In genomic region chr22:38202437-38203089, GRCh38 we compare ENCODE assay signal across 1 cellular context.
TF ChIP-seq lines count a peak whose summit lies in the region.

No MANE protein-coding gene starts in this region.

TF ChIP-seq in HepG2, 621 proteins besides CTCF, POLR2A, EP300 and RAD21 (continued from another document and continues in another):
- TF ChIP-seq AFF4 (CRISPR knock-in tag; IDR thresholded peaks at IDR 0.05) (no peak), ZNF616 (CRISPR knock-in tag; IDR thresholded peaks at IDR 0.05; ENCODE audit: low read depth) (peak; percentile 21; the same call in 1 of the 2 replicates), ZNF282 (IDR thresholded peaks at IDR 0.05; ENCODE audit: partially characterized antibody) (no peak), ELF3 (CRISPR knock-in tag; IDR thresholded peaks at IDR 0.05) (no peak), SETDB1 (CRISPR knock-in tag; IDR thresholded peaks at IDR 0.05; ENCODE audit: borderline replicate concordance) (no peak), SNAI1 (CRISPR knock-in tag; IDR thresholded peaks at IDR 0.05; ENCODE audit: borderline replicate concordance) (0 out of 2 replicates have a peak, but pooled peaks have one; percentile 58), ZNF546 (CRISPR knock-in tag; conservative IDR thresholded peaks at IDR 0.05) (no peak; the same call in 1 of the 2 replicates), ZBTB39 (CRISPR knock-in tag; IDR thresholded peaks at IDR 0.05) (0 out of 2 replicates have a peak, but pooled peaks have one; percentile 35), ZNF772 (CRISPR knock-in tag; IDR thresholded peaks at IDR 0.05) (0 out of 2 replicates have a peak, but pooled peaks have one; percentile 14), HMGXB4 (CRISPR knock-in tag; IDR thresholded peaks at IDR 0.05; ENCODE audit: borderline replicate concordance in 1 of 2, low read depth in 1 of 2) (peak; percentile 67 to 83; a peak in 3 of 4 replicates), ZNF317 (CRISPR knock-in tag; IDR thresholded peaks at IDR 0.05) (peak; percentile 18; the same call in 1 of the 2 replicates), RARG (CRISPR knock-in tag; IDR thresholded peaks at IDR 0.05; ENCODE audit: low read depth) (no peak), SP140L (CRISPR knock-in tag; IDR thresholded peaks at IDR 0.05; ENCODE audit: borderline replicate concordance) (no peak), MTF2 (CRISPR knock-in tag; IDR thresholded peaks at IDR 0.05; ENCODE audit: borderline replicate concordance) (0 out of 2 replicates have a peak, but pooled peaks have one; percentile 41), SKIL (CRISPR knock-in tag; IDR thresholded peaks at IDR 0.05; ENCODE audit: borderline replicate concordance) (no peak; the same call in 1 of the 2 replicates), ZNF333 (CRISPR knock-in tag; IDR thresholded peaks at IDR 0.05; ENCODE audit: borderline replicate concordance) (peak; percentile 74; the same call in 1 of the 2 replicates), ZNF207 (IDR thresholded peaks at IDR 0.05; ENCODE audit: borderline replicate concordance) (no peak), MYC (CRISPR knock-in tag; IDR thresholded peaks at IDR 0.05; ENCODE audit: borderline replicate concordance) (peak; percentile 74; the same call in 1 of the 2 replicates), TOPORS (CRISPR knock-in tag; IDR thresholded peaks at IDR 0.05) (no peak), SOX13 (IDR thresholded peaks at IDR 0.05) (no peak), SOX13 (CRISPR knock-in tag; conservative IDR thresholded peaks at IDR 0.05 in 1 of 2, IDR thresholded peaks at IDR 0.05 in 1 of 2) (peak in 1 of 2 experiments; percentile 3; a peak in 1 of 4 replicates), SYNCRIP (IDR thresholded peaks at IDR 0.05; ENCODE audit: insufficient read depth, low read depth, low read length) (no peak), FOXP1 (IDR thresholded peaks at IDR 0.05) (no peak), FOXP1 (CRISPR knock-in tag; IDR thresholded peaks at IDR 0.05) (peak; percentile 43; the same call in 1 of the 2 replicates), ASH2L (IDR thresholded peaks at IDR 0.05; ENCODE audit: insufficient read length, low read depth, low read length) (peak; percentile 15), ESRRA (CRISPR knock-in tag; IDR thresholded peaks at IDR 0.05; ENCODE audit: low read depth) (0 out of 2 replicates have a peak, but pooled peaks have one; percentile 32), ZNF790 (CRISPR knock-in tag; IDR thresholded peaks at IDR 0.05; ENCODE audit: borderline replicate concordance) (no peak), ZMAT3 (CRISPR knock-in tag; conservative IDR thresholded peaks at IDR 0.05) (peak; percentile 84), DR1 (CRISPR knock-in tag; IDR thresholded peaks at IDR 0.05) (no peak), HNF1B (CRISPR knock-in tag; IDR thresholded peaks at IDR 0.05) (0 out of 2 replicates have a peak, but pooled peaks have one; percentile 26), SMAD9 (CRISPR knock-in tag; IDR thresholded peaks at IDR 0.05) (no peak), RFX1 (IDR thresholded peaks at IDR 0.05) (no peak), ZSCAN21 (CRISPR knock-in tag; IDR thresholded peaks at IDR 0.05; ENCODE audit: borderline replicate concordance) (peak; percentile 47; the same call in 1 of the 2 replicates), EHMT2 (IDR thresholded peaks at IDR 0.05; ENCODE audit: borderline replicate concordance, low read depth, low read length) (no peak), KAT2B (IDR thresholded peaks at IDR 0.05; ENCODE audit: borderline replicate concordance, low read depth, low read length) (no peak), ZNF7 (CRISPR knock-in tag; IDR thresholded peaks at IDR 0.05) (no peak), RNF219 (CRISPR knock-in tag; IDR thresholded peaks at IDR 0.05) (no peak), LCORL (IDR thresholded peaks at IDR 0.05) (no peak), LCORL (CRISPR knock-in tag; IDR thresholded peaks at IDR 0.05) (peak; percentile 45), KDM5B (CRISPR knock-in tag; IDR thresholded peaks at IDR 0.05; ENCODE audit: borderline replicate concordance) (peak; percentile 51), ATF4 (CRISPR knock-in tag; IDR thresholded peaks at IDR 0.05) (0 out of 4 replicates have a peak, but pooled peaks of 1 of the 2 experiments have one; percentile 22), LBX2 (CRISPR knock-in tag; IDR thresholded peaks at IDR 0.05; ENCODE audit: borderline replicate concordance) (no peak), TARDBP (CRISPR knock-in tag; IDR thresholded peaks at IDR 0.05) (peak; percentile 52; the same call in 1 of the 2 replicates), ZSCAN5A (CRISPR knock-in tag; IDR thresholded peaks at IDR 0.05; ENCODE audit: borderline replicate concordance) (0 out of 2 replicates have a peak, but pooled peaks have one; percentile 59), SIX1 (CRISPR knock-in tag; IDR thresholded peaks at IDR 0.05; ENCODE audit: borderline replicate concordance) (no peak), GLMP (CRISPR knock-in tag; IDR thresholded peaks at IDR 0.05; ENCODE audit: borderline replicate concordance) (no peak), NAIF1 (CRISPR knock-in tag; IDR thresholded peaks at IDR 0.05; ENCODE audit: borderline replicate concordance) (peak; percentile 56; the same call in 1 of the 2 replicates)
